Comparison of ENCODE assay signal across 8 cellular contexts in genomic region chr1:39409055-39409816, GRCh38.
DNase-seq lines count a peak whose midpoint lies in the region; ATAC-seq and TF ChIP-seq lines count a peak whose summit lies in the region.

No MANE protein-coding gene starts in this region.

- peak overlapping the region in 3 of 4 donors; percentile 62 to 74 (median 71) for H3K4me3 ChIP-seq in adrenal gland

- peaks cover 28 to 68% of the 10 kb centered on the region in 2 donors for H3K4me1 ChIP-seq in adrenal gland (replicated peaks in 1 of 2)

- peak in 1 of 2 donors; percentile 58 for TF ChIP-seq POLR2A in adrenal gland (IDR thresholded peaks at IDR 0.05)

- H3K36me3 ChIP-seq in adrenal gland (replicated peaks in 1 of 2), result no peaks in the 10 kb centered on the region

- no peaks in the 10 kb centered on the region for H3K27me3 ChIP-seq in adrenal gland

- peak; percentile 62 for DNase-seq in DMS153 (lab: John Stamatoyannopoulos, UW)
- peak; percentile 96 for DNase-seq in NCI-H2029 (lab: John Stamatoyannopoulos, UW)
- DNase-seq in adrenal gland, result peak in 6 of 7 donors; percentile 43 to 78 (median 56)
- peak; percentile 73 for DNase-seq in left cardiac atrium
- DNase-seq in pons (ENCODE audit: low spot score), result peak; percentile 56
- no peak for DNase-seq in inferior parietal cortex (ENCODE audit: extremely low spot score)

- intact Hi-C loops in adrenal gland (cut with DNase I) (no loop called here), left cardiac atrium (cut with DNase I) (no loop called here)

- H3K27ac ChIP-seq in adrenal gland, result peak overlapping the region in 4 of 5 donors; percentile 83 to 93 (median 91)

- 0 to 4% (median 0%) methylated on average over 10 to 71 of the region's 71 CpGs for WGBS in adrenal gland, 4 donors

- no peak for TF ChIP-seq CTCF in adrenal gland (IDR thresholded peaks at IDR 0.05)

- no peaks in the 10 kb centered on the region for H3K9me3 ChIP-seq in adrenal gland (replicated peaks in 1 of 3)

- ATAC-seq in GM21529 (IDR thresholded peaks at IDR 0.05; ENCODE audit: unreplicated experiment) (peak; percentile 18), left cardiac atrium (peak; percentile 12 to 19), HG03196 (IDR thresholded peaks at IDR 0.05; ENCODE audit: unreplicated experiment) (no peak)
